2 cellular contexts compared by ENCODE assay signal in the genomic region with DNA sequence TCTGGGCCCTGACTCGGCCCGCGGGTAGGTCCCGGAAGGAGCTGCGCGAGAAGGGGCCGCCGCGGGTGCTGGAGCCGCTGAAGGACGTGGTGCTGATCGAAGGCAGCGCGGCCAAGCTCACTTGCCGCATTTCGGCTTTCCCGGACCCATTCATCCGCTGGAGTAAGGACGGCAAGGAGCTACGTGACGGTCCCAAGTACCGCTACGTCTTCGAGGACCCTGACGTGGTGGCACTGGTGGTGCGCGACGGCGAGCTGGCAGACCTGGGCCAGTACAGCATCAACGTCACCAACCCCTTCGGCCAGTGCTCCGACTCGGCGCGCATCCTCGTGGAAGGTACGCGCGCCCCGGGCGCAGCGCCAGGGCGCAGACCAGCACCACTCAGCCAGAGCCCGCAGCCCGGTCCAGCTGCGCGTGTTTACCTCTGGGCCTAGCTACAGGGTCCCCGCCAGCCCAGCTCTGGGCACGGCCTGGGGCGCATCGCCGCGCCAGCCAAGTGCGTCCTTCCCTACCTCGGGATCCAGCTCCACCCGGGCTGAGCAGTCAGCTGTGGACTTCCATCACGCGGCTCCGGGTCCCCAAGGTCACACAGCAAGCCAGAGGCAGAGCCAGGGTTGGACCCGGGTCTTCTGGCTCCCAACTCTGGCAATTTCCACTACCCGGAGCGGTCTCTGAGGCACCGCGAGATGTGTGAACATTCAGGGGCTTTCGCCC.
TF ChIP-seq lines count a peak whose summit lies in the region.

No MANE protein-coding gene starts in this region.

TF ChIP-seq in endothelial cell of umbilical vein, 7 proteins besides CTCF, POLR2A, EP300 and RAD21:
- TF ChIP-seq MYC (IDR thresholded peaks at IDR 0.05; ENCODE audit: low read depth, low read length) (no peak), FOS (IDR thresholded peaks at IDR 0.05; ENCODE audit: borderline replicate concordance, insufficient read depth, low read length) (no peak), JUN (IDR thresholded peaks at IDR 0.05; ENCODE audit: borderline replicate concordance, insufficient read depth, insufficient read length, low read depth) (no peak), GATA2 (IDR thresholded peaks at IDR 0.05; ENCODE audit: insufficient read depth, insufficient read length, low read depth, low read length) (no peak), POLR2AphosphoS5 (IDR thresholded peaks at IDR 0.05; ENCODE audit: insufficient read depth, low read depth, low read length) (no peak), EZH2 (IDR thresholded peaks at IDR 0.05; ENCODE audit: borderline replicate concordance, low read depth, low read length, severe bottlenecking) (peak; percentile 98)

TF ChIP-seq in neural cell, 6 proteins besides CTCF, POLR2A, EP300 and RAD21:
- TF ChIP-seq, protein P1, sequence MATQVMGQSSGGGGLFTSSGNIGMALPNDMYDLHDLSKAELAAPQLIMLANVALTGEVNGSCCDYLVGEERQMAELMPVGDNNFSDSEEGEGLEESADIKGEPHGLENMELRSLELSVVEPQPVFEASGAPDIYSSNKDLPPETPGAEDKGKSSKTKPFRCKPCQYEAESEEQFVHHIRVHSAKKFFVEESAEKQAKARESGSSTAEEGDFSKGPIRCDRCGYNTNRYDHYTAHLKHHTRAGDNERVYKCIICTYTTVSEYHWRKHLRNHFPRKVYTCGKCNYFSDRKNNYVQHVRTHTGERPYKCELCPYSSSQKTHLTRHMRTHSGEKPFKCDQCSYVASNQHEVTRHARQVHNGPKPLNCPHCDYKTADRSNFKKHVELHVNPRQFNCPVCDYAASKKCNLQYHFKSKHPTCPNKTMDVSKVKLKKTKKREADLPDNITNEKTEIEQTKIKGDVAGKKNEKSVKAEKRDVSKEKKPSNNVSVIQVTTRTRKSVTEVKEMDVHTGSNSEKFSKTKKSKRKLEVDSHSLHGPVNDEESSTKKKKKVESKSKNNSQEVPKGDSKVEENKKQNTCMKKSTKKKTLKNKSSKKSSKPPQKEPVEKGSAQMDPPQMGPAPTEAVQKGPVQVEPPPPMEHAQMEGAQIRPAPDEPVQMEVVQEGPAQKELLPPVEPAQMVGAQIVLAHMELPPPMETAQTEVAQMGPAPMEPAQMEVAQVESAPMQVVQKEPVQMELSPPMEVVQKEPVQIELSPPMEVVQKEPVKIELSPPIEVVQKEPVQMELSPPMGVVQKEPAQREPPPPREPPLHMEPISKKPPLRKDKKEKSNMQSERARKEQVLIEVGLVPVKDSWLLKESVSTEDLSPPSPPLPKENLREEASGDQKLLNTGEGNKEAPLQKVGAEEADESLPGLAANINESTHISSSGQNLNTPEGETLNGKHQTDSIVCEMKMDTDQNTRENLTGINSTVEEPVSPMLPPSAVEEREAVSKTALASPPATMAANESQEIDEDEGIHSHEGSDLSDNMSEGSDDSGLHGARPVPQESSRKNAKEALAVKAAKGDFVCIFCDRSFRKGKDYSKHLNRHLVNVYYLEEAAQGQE (IDR thresholded peaks at IDR 0.05; ENCODE audit: borderline replicate concordance), result no peak
- TF ChIP-seq EZH2 (IDR thresholded peaks at IDR 0.05; ENCODE audit: borderline replicate concordance, insufficient read depth, low read length, poor library complexity, severe bottlenecking), result peak; percentile 84
